Comparison of ENCODE assay signal across 17 cellular contexts in genomic region chr3:66830301-66830700, GRCh38.
DNase-seq lines count a peak whose midpoint lies in the region; ATAC-seq, FAIRE-seq and TF ChIP-seq lines count a peak whose summit lies in the region.
"Had no signal": no experiment of that assay in that cellular context is flagged by ENCODE, and none has a peak within 500 bp of the region (broad histone marks: within the 10 kb centered on the region; RNA-seq: fewer than 3 reads in every experiment).

No MANE protein-coding gene starts in this region.

- H3K9me3 ChIP-seq in small intestine (ENCODE audit: control insufficient read depth, low read depth): no peaks in the 10 kb centered on the region
- H3K9me3 ChIP-seq: BLaER1 had no signal

- TF ChIP-seq CTCF in LNCaP clone FGC (IDR thresholded peaks at IDR 0.05; ENCODE audit: control insufficient read depth, extremely low read depth, insufficient read depth) (no peak), VCaP (conservative IDR thresholded peaks at IDR 0.05) (no peak)

- DNase-seq in LNCaP clone FGC (ENCODE audit: low read depth): peak; percentile 92
- peak; percentile 40 to 74 for DNase-seq in left colon
- DNase-seq in small intestine: peak; percentile 84
- no peak for DNase-seq in urothelium cell line (ENCODE audit: low spot score)
- no peak for DNase-seq in HK-2 (ENCODE audit: unreplicated experiment)
- DNase-seq in DMS53 treated with DMSO at 0.1 percent for 48 hours (lab: John Stamatoyannopoulos, UW; ENCODE audit: unreplicated experiment): no peak
- no peak for DNase-seq in UCSD-AML1 (lab: John Stamatoyannopoulos, UW; ENCODE audit: unreplicated experiment)
- DNase-seq: 8988T; Calu3; CD8-positive, alpha-beta T cell; DND-41; EL; H9 had no signal

- 16 to 46% (median 36%) methylated on average over 3 of the region's 3 CpGs for WGBS in small intestine, 3 donors

- no peaks in the 10 kb centered on the region for H3K27me3 ChIP-seq in small intestine (ENCODE audit: control insufficient read depth in 2 of 2, insufficient read depth in 2 of 2, low read length in 2 of 2)
- H3K27me3 ChIP-seq: BLaER1 had no signal

- H3K27ac ChIP-seq in VCaP (peak overlapping the region; percentile 59), small intestine (ENCODE audit: low read depth in 1 of 2, low read length in 1 of 2) (no peak overlapping the region)
- H3K27ac ChIP-seq: BLaER1 had no signal

- ATAC-seq in left colon: peak; percentile 92
- ATAC-seq: CD8-positive, alpha-beta T cell; GM12878 had no signal

- no peak for FAIRE-seq in small intestine (lab: Jason Lieb, UNC)
- no peak for FAIRE-seq in urothelium cell line (lab: Jason Lieb, UNC)
- FAIRE-seq: GM12878, H1 had no signal

- no peaks in the 10 kb centered on the region for H3K36me3 ChIP-seq in small intestine (ENCODE audit: control insufficient read depth in 2 of 2, insufficient read depth in 2 of 2, low read length in 2 of 2)
- H3K36me3 ChIP-seq: BLaER1 had no signal

- H3K4me1 ChIP-seq in small intestine (ENCODE audit: control insufficient read depth in 2 of 2, insufficient read depth in 1 of 2, low read depth in 1 of 2, low read length in 1 of 2): peaks cover 0 to under 1% of the 10 kb centered on the region in 2 donors

- H3K4me3 ChIP-seq in LNCaP clone FGC (ENCODE audit: low read depth, low read length) (no peak overlapping the region), small intestine (ENCODE audit: low read depth in 1 of 2, low read length in 2 of 2) (no peak overlapping the region)
- H3K4me3 ChIP-seq: BLaER1, GM12878 had no signal

- intact Hi-C loops in left colon (cut with DNase I, micrococcal nuclease): no loop called here

Comparison
In these comparisons a context has a peak if more than half of its experiments do, and no peak if none do; other contexts are left out.
1. DNase-seq: peak in LNCaP clone FGC (single experiment), left colon (2 of 2) and small intestine (single experiment); none in urothelium cell line (single experiment), HK-2 (single experiment), DMS53 treated with DMSO at 0.1 percent for 48 hours (single experiment) and UCSD-AML1 (single experiment).